Comparison of ENCODE assay signal across 26 cellular contexts in the genomic region with DNA sequence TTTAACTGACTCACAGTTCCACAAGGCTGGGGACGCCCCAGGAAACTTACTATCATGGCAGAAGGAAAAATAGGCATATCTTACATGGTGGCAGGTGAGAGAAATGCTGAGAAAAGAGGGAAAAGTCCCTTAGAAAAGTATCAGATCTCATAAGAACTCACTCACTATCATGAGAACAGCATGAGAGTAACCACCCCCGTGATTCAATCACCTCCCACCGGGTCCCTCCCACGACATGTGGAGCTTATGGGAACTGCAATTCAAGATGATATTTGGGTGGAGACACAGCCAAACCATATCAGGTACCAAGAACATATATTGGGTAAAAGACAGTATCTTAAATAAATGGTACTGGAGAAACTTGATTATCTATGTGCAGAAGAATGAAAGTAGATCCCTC.
DNase-seq lines count a peak whose midpoint lies in the region; ATAC-seq and TF ChIP-seq lines count a peak whose summit lies in the region.
"Had no signal": no experiment of that assay in that cellular context is flagged by ENCODE, and none has a peak within 500 bp of the region (broad histone marks: within the 10 kb centered on the region; RNA-seq: fewer than 3 reads in every experiment).

No MANE protein-coding gene starts in this region.

- no peaks in the 10 kb centered on the region for H3K4me1 Mint-ChIP-seq in GM23338
- H3K4me1 Mint-ChIP-seq in WTC11: no peaks in the 10 kb centered on the region
- no peaks in the 10 kb centered on the region for H3K4me1 Mint-ChIP-seq in activated CD4-positive, alpha-beta memory T cell treated with anti-CD3 and anti-CD28 coated beads for 36 hours (ENCODE audit: low read depth)
- H3K4me1 Mint-ChIP-seq: CD8-positive, alpha-beta memory T cell had no signal

- H3F3A ChIP-seq in GM23338 (replicated peaks; ENCODE audit: low read depth) (no peaks in the 10 kb centered on the region), PC-9 (ENCODE audit: insufficient read depth, low read depth) (no peaks in the 10 kb centered on the region)

- intact Hi-C loops in PC-9 (cut with micrococcal nuclease; ENCODE audit: unreplicated experiment): no loop called here
- intact Hi-C loops in activated CD4-positive, alpha-beta memory T cell treated with anti-CD3 and anti-CD28 coated beads for 36 hours (cut with micrococcal nuclease): no loop called here

- DNase-seq in GM23338 (ENCODE audit: low spot score) (no peak), NAMALWA (ENCODE audit: low spot score) (peak; percentile 22), PC-9 (no peak), WTC11 (ENCODE audit: low spot score) (peak; percentile 14), NOMO-1 treated with dmso at 0.1 percent for 144 hours (lab: John Stamatoyannopoulos, UW; ENCODE audit: unreplicated experiment) (no peak)
- DNase-seq in activated CD4-positive, alpha-beta memory T cell treated with anti-CD3 and anti-CD28 coated beads for 36 hours: no peak
- no peak for DNase-seq in activated CD4-positive, alpha-beta T cell treated with anti-CD3 and anti-CD28 coated beads, Interleukin-2, amount 50 U/mL, for 48 hours
- DNase-seq: 8988T; ACHN; AML-193; BE2C; CD4-positive, alpha-beta T cell; CD8-positive, alpha-beta memory T cell; DMS 273 treated with DMSO at 0.1 percent for 48 hours; DMS79; EL; GDM1; GM23248; H9; HFFc6 had no signal

- no peak overlapping the region for H3K4me3 ChIP-seq in GM23338
- no peak overlapping the region for H3K4me3 ChIP-seq in PC-9
- H3K4me3 ChIP-seq: A549; BLaER1 treated with 17β-estradiol and CSF1 and Interleukin-3, amounts not matched to agents 10 nM and 100 nM; GM12878; GM23248 had no signal

- H3K27ac Mint-ChIP-seq in GM23338 (no peak overlapping the region), WTC11 (no peak overlapping the region)
- H3K27ac Mint-ChIP-seq in activated CD4-positive, alpha-beta memory T cell treated with anti-CD3 and anti-CD28 coated beads for 36 hours: no peak overlapping the region
- H3K27ac Mint-ChIP-seq: CD14-positive monocyte; CD4-positive, alpha-beta T cell; CD8-positive, alpha-beta memory T cell; H9; HFFc6 had no signal

- BruUV-seq in PC-9 (replicated peaks; lab: Mats Ljungman, UMichigan): no TSS peak

- no peaks in the 10 kb centered on the region; the same call in 2 of the 3 replicates for H3K36me3 Mint-ChIP-seq in GM23338 (ENCODE audit: low read depth)
- H3K36me3 Mint-ChIP-seq in WTC11: no peaks in the 10 kb centered on the region
- no peaks in the 10 kb centered on the region for H3K36me3 Mint-ChIP-seq in activated CD4-positive, alpha-beta memory T cell treated with anti-CD3 and anti-CD28 coated beads for 36 hours
- H3K36me3 Mint-ChIP-seq: CD14-positive monocyte; CD8-positive, alpha-beta memory T cell had no signal

- no peak overlapping the region for H3K27ac ChIP-seq in GM23338 (ENCODE audit: low read depth)
- H3K27ac ChIP-seq in PC-9: no peak overlapping the region
- H3K27ac ChIP-seq: A549; BLaER1 treated with 17β-estradiol and CSF1 and Interleukin-3, amounts not matched to agents 10 nM and 100 nM; GM23248 had no signal

- no peak for ATAC-seq in GM23338
- no peak for ATAC-seq in WTC11
- no peak for ATAC-seq in GM21528 (IDR thresholded peaks at IDR 0.05; ENCODE audit: low FRiP score, unreplicated experiment)
- ATAC-seq: A549, GM12878, HCT116 had no signal

- H3K9me3 ChIP-seq in PC-9 (ENCODE audit: insufficient read depth, low read depth): no peaks in the 10 kb centered on the region
- H3K9me3 ChIP-seq: A549; BE2C; BLaER1 treated with 17β-estradiol and CSF1 and Interleukin-3, amounts not matched to agents 10 nM and 100 nM had no signal

- CTCF ChIA-PET in PC-9 (lab: Charles Lee) (no interaction called here), WTC11 (lab: Charles Lee) (interaction anchor here (1.0 kb wide), 1 partner anchor 28 kb away, joined by 3 read pairs; no protein-coding TSS in a partner anchor)
- CTCF ChIA-PET in activated CD4-positive, alpha-beta memory T cell treated with anti-CD3 and anti-CD28 coated beads for 36 hours (lab: Charles Lee): no interaction called here

- no peaks in the 10 kb centered on the region for H3K9me3 Mint-ChIP-seq in GM23338
- peaks cover 3% of the 10 kb centered on the region for H3K9me3 Mint-ChIP-seq in WTC11
- no peaks in the 10 kb centered on the region for H3K9me3 Mint-ChIP-seq in activated CD4-positive, alpha-beta memory T cell treated with anti-CD3 and anti-CD28 coated beads for 36 hours
- H3K9me3 Mint-ChIP-seq: CD4-positive, alpha-beta T cell; CD8-positive, alpha-beta memory T cell had no signal

- H3K27me3 Mint-ChIP-seq in GM23338 (ENCODE audit: insufficient read depth, low read depth, poor library complexity): no peaks in the 10 kb centered on the region
- no peaks in the 10 kb centered on the region for H3K27me3 Mint-ChIP-seq in WTC11 (ENCODE audit: low read depth)
- H3K27me3 Mint-ChIP-seq in activated CD4-positive, alpha-beta memory T cell treated with anti-CD3 and anti-CD28 coated beads for 36 hours: peaks cover 14% of the 10 kb centered on the region

- H4K20me1 ChIP-seq in GM23338 (replicated peaks; ENCODE audit: insufficient read depth) (no peaks in the 10 kb centered on the region), PC-9 (ENCODE audit: insufficient read depth) (no peaks in the 10 kb centered on the region)
- H4K20me1 ChIP-seq: BLaER1 treated with 17β-estradiol and CSF1 and Interleukin-3, amounts not matched to agents 10 nM and 100 nM had no signal

- H3K4me2 ChIP-seq in GM23338 (no peak overlapping the region), PC-9 (no peak overlapping the region)
- H3K4me2 ChIP-seq: A549; BLaER1 treated with 17β-estradiol and CSF1 and Interleukin-3, amounts not matched to agents 10 nM and 100 nM had no signal

- H3K36me3 ChIP-seq in GM23338 (ENCODE audit: insufficient read depth) (no peaks in the 10 kb centered on the region), PC-9 (ENCODE audit: low read depth) (no peaks in the 10 kb centered on the region)
- H3K36me3 ChIP-seq: BE2C; BLaER1 treated with 17β-estradiol and CSF1 and Interleukin-3, amounts not matched to agents 10 nM and 100 nM had no signal

- no peak overlapping the region for H3K4me3 Mint-ChIP-seq in GM23338
- no peak overlapping the region for H3K4me3 Mint-ChIP-seq in WTC11
- no peak overlapping the region for H3K4me3 Mint-ChIP-seq in activated CD4-positive, alpha-beta memory T cell treated with anti-CD3 and anti-CD28 coated beads for 36 hours
- H3K4me3 Mint-ChIP-seq: CD14-positive monocyte; CD4-positive, alpha-beta T cell; CD8-positive, alpha-beta memory T cell; H9; HFFc6 had no signal

- peaks cover 4% of the 10 kb centered on the region; the same call in 1 of the 2 replicates for H3K9me2 ChIP-seq in GM23338 (ENCODE audit: insufficient read depth)
- no peaks in the 10 kb centered on the region for H3K9me2 ChIP-seq in PC-9 (ENCODE audit: insufficient read depth)

- TF ChIP-seq CTCF in GM23338 (conservative IDR thresholded peaks at IDR 0.05; ENCODE audit: low read depth in 2 of 2): no peak
- TF ChIP-seq CTCF in PC-9 (conservative IDR thresholded peaks at IDR 0.05): no peak
- no peak for TF ChIP-seq CTCF in WTC11 (IDR thresholded peaks at IDR 0.05)

- H3K4me1 ChIP-seq in GM23338 (ENCODE audit: insufficient read depth): no peaks in the 10 kb centered on the region
- H3K4me1 ChIP-seq in PC-9 (replicated peaks; ENCODE audit: insufficient read depth): no peaks in the 10 kb centered on the region
- H3K4me1 ChIP-seq: A549 had no signal

- H3K27me3 ChIP-seq in GM23338 (ENCODE audit: insufficient read depth) (no peaks in the 10 kb centered on the region), PC-9 (ENCODE audit: insufficient read depth, low read depth) (no peaks in the 10 kb centered on the region)
- H3K27me3 ChIP-seq: BE2C; BLaER1 treated with 17β-estradiol and CSF1 and Interleukin-3, amounts not matched to agents 10 nM and 100 nM had no signal

- POLR2A ChIA-PET in PC-9 (lab: Charles Lee; ENCODE audit: unreplicated experiment) (no interaction called here), WTC11 (lab: Charles Lee) (no interaction called here)
- POLR2A ChIA-PET in activated CD4-positive, alpha-beta memory T cell treated with anti-CD3 and anti-CD28 coated beads for 36 hours (lab: Charles Lee): no interaction called here

- H3K79me2 ChIP-seq in GM23338 (replicated peaks; ENCODE audit: insufficient read depth): no peaks in the 10 kb centered on the region
- no peaks in the 10 kb centered on the region for H3K79me2 ChIP-seq in PC-9 (ENCODE audit: low read depth)

- peak overlapping the region; percentile 38; the same call in 1 of the 2 replicates for H2AFZ ChIP-seq in GM23338
- H2AFZ ChIP-seq in PC-9: peak overlapping the region; percentile 52; the same call in 1 of the 2 replicates
- H2AFZ ChIP-seq: GM23248 had no signal

TF ChIP-seq in GM23338, 12 proteins besides CTCF, POLR2A, EP300 and RAD21 (continues in another document):
- TF ChIP-seq POLR2AphosphoS5 (IDR thresholded peaks at IDR 0.05; ENCODE audit: low read depth) (no peak), CREB1 (CRISPR knock-in tag; IDR thresholded peaks at IDR 0.05; ENCODE audit: low read depth) (no peak), EZH2 (IDR thresholded peaks at IDR 0.05; ENCODE audit: low read depth, unreplicated experiment) (no peak), NANOG (IDR thresholded peaks at IDR 0.05; ENCODE audit: borderline replicate concordance) (no peak)
- TF ChIP-seq, protein P1, sequence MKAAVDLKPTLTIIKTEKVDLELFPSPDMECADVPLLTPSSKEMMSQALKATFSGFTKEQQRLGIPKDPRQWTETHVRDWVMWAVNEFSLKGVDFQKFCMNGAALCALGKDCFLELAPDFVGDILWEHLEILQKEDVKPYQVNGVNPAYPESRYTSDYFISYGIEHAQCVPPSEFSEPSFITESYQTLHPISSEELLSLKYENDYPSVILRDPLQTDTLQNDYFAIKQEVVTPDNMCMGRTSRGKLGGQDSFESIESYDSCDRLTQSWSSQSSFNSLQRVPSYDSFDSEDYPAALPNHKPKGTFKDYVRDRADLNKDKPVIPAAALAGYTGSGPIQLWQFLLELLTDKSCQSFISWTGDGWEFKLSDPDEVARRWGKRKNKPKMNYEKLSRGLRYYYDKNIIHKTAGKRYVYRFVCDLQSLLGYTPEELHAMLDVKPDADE (IDR thresholded peaks at IDR 0.05): no peak

TF ChIP-seq in WTC11, 78 proteins besides CTCF, POLR2A, EP300 and RAD21:
- no peak for TF ChIP-seq NFYB (CRISPR knock-in tag; conservative IDR thresholded peaks at IDR 0.05; ENCODE audit: low read depth)

Comparison
In these comparisons a context has a peak if more than half of its experiments do, and no peak if none do; other contexts are left out.
1. DNase-seq: peak in NAMALWA (single experiment) and WTC11 (single experiment); none in GM23338 (single experiment), PC-9 (0 of 2), NOMO-1 treated with dmso at 0.1 percent for 144 hours (single experiment), activated CD4-positive, alpha-beta memory T cell treated with anti-CD3 and anti-CD28 coated beads for 36 hours (single experiment) and activated CD4-positive, alpha-beta T cell treated with anti-CD3 and anti-CD28 coated beads, Interleukin-2, amount 50 U/mL, for 48 hours (0 of 2).